ENCODE assay signal across 1 cellular context in the genomic region with DNA sequence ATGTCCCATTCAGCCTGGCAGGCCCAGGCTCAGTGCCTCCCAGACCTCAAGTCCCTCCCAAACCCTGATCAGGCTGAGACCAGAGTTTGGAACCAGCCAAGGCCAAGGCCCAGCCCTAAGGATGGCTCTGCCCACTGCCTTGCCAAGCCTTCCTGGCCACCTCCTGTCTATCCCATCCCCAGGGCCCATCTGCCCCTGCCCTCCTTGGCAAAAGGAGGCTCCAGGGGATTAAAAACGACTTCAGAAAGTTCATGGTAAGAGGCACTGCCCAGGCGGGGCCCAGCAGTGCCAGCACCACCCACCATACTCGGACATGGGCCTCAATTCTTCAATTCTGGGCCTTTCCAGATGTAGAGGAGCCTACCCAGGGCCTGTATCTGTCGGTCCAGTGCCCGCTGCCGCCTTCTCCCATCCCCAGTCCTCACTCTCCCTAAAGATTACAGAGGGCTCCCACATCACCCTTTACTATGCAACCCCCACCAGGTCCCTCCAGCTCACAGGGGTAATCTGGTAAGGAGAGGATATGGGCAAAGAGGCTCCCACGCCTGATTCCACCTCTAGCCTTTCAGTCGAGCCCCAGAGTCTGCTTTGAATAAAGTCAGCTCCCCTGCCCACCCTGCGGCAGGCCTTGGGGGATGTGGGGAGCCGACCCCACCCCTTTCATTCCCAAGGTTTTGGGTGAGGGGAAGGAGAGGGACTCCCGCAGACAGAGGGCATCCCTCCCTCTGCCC.
TF ChIP-seq lines count a peak whose summit lies in the region.

No MANE protein-coding gene starts in this region.

TF ChIP-seq in H1, 55 proteins besides CTCF, POLR2A, EP300 and RAD21:
- TF ChIP-seq BACH1 (IDR thresholded peaks at IDR 0.05; ENCODE audit: low read length): no peak
- TF ChIP-seq CBX8 (IDR thresholded peaks at IDR 0.05; ENCODE audit: borderline replicate concordance, low read depth, low read length): no peak
- no peak for TF ChIP-seq CBX5 (IDR thresholded peaks at IDR 0.05; ENCODE audit: low read depth, low read length)
- TF ChIP-seq ZNF274 (IDR thresholded peaks at IDR 0.05; ENCODE audit: borderline replicate concordance, extremely low read depth, low read length): no peak
- TF ChIP-seq, protein P1, sequence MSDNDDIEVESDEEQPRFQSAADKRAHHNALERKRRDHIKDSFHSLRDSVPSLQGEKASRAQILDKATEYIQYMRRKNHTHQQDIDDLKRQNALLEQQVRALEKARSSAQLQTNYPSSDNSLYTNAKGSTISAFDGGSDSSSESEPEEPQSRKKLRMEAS (IDR thresholded peaks at IDR 0.05): no peak
- no peak for TF ChIP-seq JUND (IDR thresholded peaks at IDR 0.05; ENCODE audit: low read length)
